11 cellular contexts compared by ENCODE assay signal in the genomic region with DNA sequence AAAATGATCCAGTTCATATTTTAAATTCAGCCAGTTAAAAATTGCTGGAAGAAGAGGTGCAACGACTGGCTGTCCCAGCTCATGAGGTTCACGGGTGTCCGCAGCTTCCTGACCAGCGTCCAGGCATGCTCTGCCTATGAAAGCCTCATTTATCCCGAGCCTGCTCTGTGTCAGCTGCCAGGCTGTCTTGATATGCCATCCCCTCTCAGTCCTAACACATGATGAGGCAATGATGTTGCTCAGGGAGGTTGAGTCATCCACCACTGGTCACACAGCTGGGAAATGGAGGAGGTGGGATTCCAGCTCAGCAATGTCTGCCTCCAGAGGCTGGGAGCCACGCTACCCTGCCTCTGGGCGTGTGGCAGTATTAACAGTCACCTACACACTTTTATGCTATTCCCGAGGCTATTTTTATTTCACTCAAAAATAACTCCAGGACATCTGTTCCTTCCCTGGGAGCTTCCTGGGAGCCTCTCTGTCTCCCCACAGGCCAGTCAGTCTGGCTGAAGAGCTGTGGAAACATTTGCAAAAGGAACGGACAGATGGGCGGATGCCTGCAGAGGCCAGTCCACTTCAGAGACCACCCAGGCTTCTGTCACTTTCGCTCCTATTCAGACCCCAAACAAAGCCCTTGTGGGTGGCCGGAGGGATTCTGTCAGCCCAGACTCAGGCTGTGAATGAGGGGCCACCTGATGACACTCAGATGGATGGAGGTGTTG. TPM values are rescaled to one million over a fixed set of nuclear protein-coding genes. Genes with fewer than 3 reads are reported as not detected.
DNase-seq lines count a peak whose midpoint lies in the region; ATAC-seq, FAIRE-seq and TF ChIP-seq lines count a peak whose summit lies in the region.
"Had no signal": no experiment of that assay in that cellular context is flagged by ENCODE, and none has a peak within 500 bp of the region (broad histone marks: within the 10 kb centered on the region; RNA-seq: fewer than 3 reads in every experiment).

No MANE protein-coding gene starts in this region.

- no peak overlapping the region for H3K27ac ChIP-seq in upper lobe of right lung
- H3K27ac ChIP-seq: KMS-11, pancreas had no signal

- DNase-seq in activated effector memory CD4-positive, alpha-beta T cell treated with anti-CD3 and anti-CD28 coated beads, Interleukin-2, amount 50 U/mL, for 16 hours = peak; percentile 22
- DNase-seq in activated effector memory CD4-positive, alpha-beta T cell treated with Interleukin-2 at 50 U/mL for 16 hours = no peak
- DNase-seq in bronchial epithelial cell (ENCODE audit: low read depth) (peak; percentile 83), hypothalamus (lab: John Stamatoyannopoulos, UW) (peak in 41 of 51 donors; percentile 14 to 88 (median 69)), upper lobe of right lung (no peak), iPS-NIHi7 (ENCODE audit: extremely low spot score) (no peak), DMS153 treated with DMSO at 0.1 percent for 48 hours (lab: John Stamatoyannopoulos, UW; ENCODE audit: unreplicated experiment) (no peak), T-helper 1 cell (no peak)
- DNase-seq: activated CD8-positive, alpha-beta memory T cell treated with anti-CD3 and anti-CD28 coated beads, Interleukin-2, amount 50 U/mL, for 48 hours had no signal

- H3K4me3 ChIP-seq in bronchial epithelial cell (ENCODE audit: low read depth, low read length) (no peak overlapping the region), upper lobe of right lung (no peak overlapping the region)
- H3K4me3 ChIP-seq: pancreas had no signal

- FAIRE-seq in bronchial epithelial cell (lab: Jason Lieb, UNC) = no peak
- FAIRE-seq: pancreas had no signal

- H3K9me3 ChIP-seq in upper lobe of right lung = no peaks in the 10 kb centered on the region
- H3K9me3 ChIP-seq: pancreas had no signal

- peaks cover 1% of the 10 kb centered on the region for H3K27me3 ChIP-seq in bronchial epithelial cell (ENCODE audit: control insufficient read depth, insufficient read depth, low read length)
- H3K27me3 ChIP-seq in upper lobe of right lung = peaks cover 4% of the 10 kb centered on the region
- H3K27me3 ChIP-seq: pancreas had no signal

- intact Hi-C loops in upper lobe of right lung (cut with DNase I) = no loop called here

- no peaks in the 10 kb centered on the region for H3K4me1 ChIP-seq in upper lobe of right lung
- H3K4me1 ChIP-seq: pancreas had no signal

- peak; percentile 21 for ATAC-seq in upper lobe of right lung

- H3K36me3 ChIP-seq in bronchial epithelial cell (ENCODE audit: control insufficient read depth, insufficient read depth, low read length) (no peaks in the 10 kb centered on the region), upper lobe of right lung (no peaks in the 10 kb centered on the region)
- H3K36me3 ChIP-seq: pancreas had no signal

- TF ChIP-seq CTCF in bronchial epithelial cell (IDR thresholded peaks at IDR 0.05; ENCODE audit: insufficient read depth, low read length, severe bottlenecking) = no peak
- no peak for TF ChIP-seq CTCF in upper lobe of right lung (IDR thresholded peaks at IDR 0.05)

RNA-seq across cellular contexts. Expression of a gene that starts 22.6 kb away (rescaled TPM):
- total RNA-seq in bronchial epithelial cell = 16.4 and 17.6 TPM in 2 replicates
- total RNA-seq in upper lobe of right lung = 13.5 TPM

Comparison
In these comparisons a context has a peak if more than half of its experiments do, and no peak if none do; other contexts are left out.
1. DNase-seq: peak in activated effector memory CD4-positive, alpha-beta T cell treated with anti-CD3 and anti-CD28 coated beads, Interleukin-2, amount 50 U/mL, for 16 hours (single experiment), bronchial epithelial cell (single experiment) and hypothalamus (41 of 51); none in activated effector memory CD4-positive, alpha-beta T cell treated with Interleukin-2 at 50 U/mL for 16 hours (single experiment), upper lobe of right lung (single experiment), iPS-NIHi7 (single experiment), DMS153 treated with DMSO at 0.1 percent for 48 hours (single experiment) and T-helper 1 cell (0 of 5).